In genomic region chr9:92971776-92972175, GRCh38 we compare ENCODE assay signal across 19 cellular contexts. TPM values are rescaled to one million over a fixed set of nuclear protein-coding genes. Genes with fewer than 3 reads are reported as not detected.
DNase-seq lines count a peak whose midpoint lies in the region; ATAC-seq and TF ChIP-seq lines count a peak whose summit lies in the region.
"Had no signal": no experiment of that assay in that cellular context is flagged by ENCODE, and none has a peak within 500 bp of the region (broad histone marks: within the 10 kb centered on the region; RNA-seq: fewer than 3 reads in every experiment).

No MANE protein-coding gene starts in this region.

- peaks cover 100% of the 10 kb centered on the region for H3K79me2 ChIP-seq in Loucy (ENCODE audit: insufficient read depth, low read length)

- no peaks in the 10 kb centered on the region for H3K27me3 Mint-ChIP-seq in activated CD8-positive, alpha-beta memory T cell treated with anti-CD3 and anti-CD28 coated beads, Interleukin-2, amount 10 ng/mL, durations not matched to agents 7 days and 5 days
- no peaks in the 10 kb centered on the region for H3K27me3 Mint-ChIP-seq in activated naive CD8-positive, alpha-beta T cell treated with anti-CD3 and anti-CD28 coated beads, Interleukin-2, amount 10 ng/mL, durations not matched to agents 7 days and 5 days

- DNase-seq in activated CD8-positive, alpha-beta memory T cell treated with anti-CD3 and anti-CD28 coated beads, Interleukin-2, amount 10 ng/mL, durations not matched to agents 7 days and 5 days, result no peak
- DNase-seq in activated CD8-positive, alpha-beta memory T cell treated with anti-CD3 and anti-CD28 coated beads, Interleukin-2, amount 50 U/mL, for 4 hours, result no peak
- no peak for DNase-seq in activated naive CD8-positive, alpha-beta T cell treated with anti-CD3 and anti-CD28 coated beads, Interleukin-2, amount 10 ng/mL, durations not matched to agents 7 days and 5 days
- DNase-seq in ureter (ENCODE audit: low spot score) (no peak), AML-193 (lab: John Stamatoyannopoulos, UW) (no peak), D341Med (ENCODE audit: low spot score) (no peak)
- DNase-seq: dermis blood vessel endothelial cell; foreskin keratinocyte; NCI-H1930; NCI-H446; NK-92 treated with Interleukin-12 subunit alpha and Interleukin-12 subunit beta, amount 100 ng/mL, for 24 hours; nucleus accumbens; retina; SK-N-SH; thyroid gland had no signal

- TF ChIP-seq CTCF in Loucy (conservative IDR thresholded peaks at IDR 0.05; ENCODE audit: low read length) (no peak), neutrophil (IDR thresholded peaks at IDR 0.05) (no peak)

- H3K36me3 Mint-ChIP-seq in activated CD8-positive, alpha-beta memory T cell treated with anti-CD3 and anti-CD28 coated beads, Interleukin-2, amount 10 ng/mL, durations not matched to agents 7 days and 5 days, result peaks cover 35% of the 10 kb centered on the region
- peaks cover 41% of the 10 kb centered on the region for H3K36me3 Mint-ChIP-seq in activated naive CD8-positive, alpha-beta T cell treated with anti-CD3 and anti-CD28 coated beads, Interleukin-2, amount 10 ng/mL, durations not matched to agents 7 days and 5 days

- H4K20me1 ChIP-seq in Loucy (ENCODE audit: insufficient read depth, low read length, poor library complexity, severe bottlenecking), result peaks cover 64% of the 10 kb centered on the region

- peaks cover 77% of the 10 kb centered on the region for H3K4me1 Mint-ChIP-seq in activated CD8-positive, alpha-beta memory T cell treated with anti-CD3 and anti-CD28 coated beads, Interleukin-2, amount 10 ng/mL, durations not matched to agents 7 days and 5 days
- H3K4me1 Mint-ChIP-seq in activated naive CD8-positive, alpha-beta T cell treated with anti-CD3 and anti-CD28 coated beads, Interleukin-2, amount 10 ng/mL, durations not matched to agents 7 days and 5 days, result peaks cover 75% of the 10 kb centered on the region

- POLR2A ChIA-PET in activated naive CD8-positive, alpha-beta T cell treated with anti-CD3 and anti-CD28 coated beads, Interleukin-2, amount 10 ng/mL, durations not matched to agents 7 days and 5 days (lab: Charles Lee), result interaction anchor here (0.5 to 1.3 kb wide), 3 partner anchors 8 to 10 kb away, joined by 4 to 9 read pairs (median 7); no protein-coding TSS in a partner anchor

- H3K4me3 ChIP-seq in Loucy (ENCODE audit: low read length, poor library complexity, severe bottlenecking) (no peak overlapping the region), neutrophil (ENCODE audit: low read depth in 1 of 2, low read length in 1 of 2) (peak overlapping the region in 1 of 2 experiments; percentile 38)
- H3K4me3 ChIP-seq: breast epithelium, thyroid gland had no signal

- H3K9ac ChIP-seq in Loucy (ENCODE audit: low read depth, low read length, poor library complexity, severe bottlenecking), result no peak overlapping the region
- H3K9ac ChIP-seq: SK-N-SH had no signal

- no peaks in the 10 kb centered on the region for H3F3A ChIP-seq in Loucy (ENCODE audit: low read depth)

- H3K36me3 ChIP-seq in Loucy (ENCODE audit: insufficient read depth, low read length) (peaks cover 22% of the 10 kb centered on the region; the same call in 1 of the 2 replicates), neutrophil (peaks cover 61% of the 10 kb centered on the region)
- H3K36me3 ChIP-seq: breast epithelium, thyroid gland had no signal

- H3K9me3 Mint-ChIP-seq in activated CD8-positive, alpha-beta memory T cell treated with anti-CD3 and anti-CD28 coated beads, Interleukin-2, amount 10 ng/mL, durations not matched to agents 7 days and 5 days (ENCODE audit: low read depth), result no peaks in the 10 kb centered on the region
- H3K9me3 Mint-ChIP-seq in activated naive CD8-positive, alpha-beta T cell treated with anti-CD3 and anti-CD28 coated beads, Interleukin-2, amount 10 ng/mL, durations not matched to agents 7 days and 5 days, result no peaks in the 10 kb centered on the region

- H3K27ac ChIP-seq in neutrophil, result peak overlapping the region; percentile 81
- H3K27ac ChIP-seq: epithelial cell of prostate, foreskin keratinocyte had no signal

- H3K9me2 ChIP-seq in Loucy (replicated peaks; ENCODE audit: low read depth, low read length), result no peaks in the 10 kb centered on the region
- H3K9me2 ChIP-seq: SK-N-SH had no signal

- H3K4me2 ChIP-seq in Loucy (ENCODE audit: low read depth, low read length, poor library complexity, severe bottlenecking), result peak overlapping the region; percentile 25
- H3K4me2 ChIP-seq: SK-N-SH had no signal

- no peak overlapping the region for H3K4me3 Mint-ChIP-seq in activated CD8-positive, alpha-beta memory T cell treated with anti-CD3 and anti-CD28 coated beads, Interleukin-2, amount 10 ng/mL, durations not matched to agents 7 days and 5 days
- H3K4me3 Mint-ChIP-seq in activated naive CD8-positive, alpha-beta T cell treated with anti-CD3 and anti-CD28 coated beads, Interleukin-2, amount 10 ng/mL, durations not matched to agents 7 days and 5 days, result peak overlapping the region; percentile 79

- H3K9me3 ChIP-seq in Loucy (ENCODE audit: insufficient read depth, low read depth, low read length) (no peaks in the 10 kb centered on the region), neutrophil (no peaks in the 10 kb centered on the region)
- H3K9me3 ChIP-seq: breast epithelium, SK-N-SH, thyroid gland had no signal

- no peak for ATAC-seq in activated CD8-positive, alpha-beta memory T cell treated with anti-CD3 and anti-CD28 coated beads, Interleukin-2, amount 10 ng/mL, durations not matched to agents 7 days and 5 days
- ATAC-seq in activated naive CD8-positive, alpha-beta T cell treated with anti-CD3 and anti-CD28 coated beads, Interleukin-2, amount 10 ng/mL, durations not matched to agents 7 days and 5 days (ENCODE audit: low read depth), result no peak
- ATAC-seq: foreskin keratinocyte had no signal

- peaks cover 52% of the 10 kb centered on the region for H3K4me1 ChIP-seq in Loucy (ENCODE audit: insufficient read depth, low read length, poor library complexity, severe bottlenecking)
- peaks cover 84 to 92% of the 10 kb centered on the region in 2 experiments for H3K4me1 ChIP-seq in neutrophil (ENCODE audit: control insufficient read depth in 1 of 2, insufficient read depth in 1 of 2, low read depth in 1 of 2, low read length in 1 of 2)
- H3K4me1 ChIP-seq: breast epithelium, foreskin keratinocyte had no signal

- CTCF ChIA-PET in activated CD8-positive, alpha-beta memory T cell treated with anti-CD3 and anti-CD28 coated beads, Interleukin-2, amount 10 ng/mL, durations not matched to agents 7 days and 5 days (lab: Charles Lee), result interaction anchor here (0.6 to 2.1 kb wide), 5 partner anchors 10 to 120 kb away, joined by 3 to 10 read pairs (median 3); no protein-coding TSS in a partner anchor

- no peak overlapping the region for H2AFZ ChIP-seq in Loucy (ENCODE audit: low read length)

- H3K27me3 ChIP-seq in Loucy (ENCODE audit: insufficient read depth, low read length, poor library complexity, severe bottlenecking) (no peaks in the 10 kb centered on the region), neutrophil (no peaks in the 10 kb centered on the region)
- H3K27me3 ChIP-seq: breast epithelium, foreskin keratinocyte, thyroid gland had no signal

- H3K27ac Mint-ChIP-seq in activated CD8-positive, alpha-beta memory T cell treated with anti-CD3 and anti-CD28 coated beads, Interleukin-2, amount 10 ng/mL, durations not matched to agents 7 days and 5 days, result peak overlapping the region; percentile 78
- peak overlapping the region; percentile 89 for H3K27ac Mint-ChIP-seq in activated naive CD8-positive, alpha-beta T cell treated with anti-CD3 and anti-CD28 coated beads, Interleukin-2, amount 10 ng/mL, durations not matched to agents 7 days and 5 days

RNA-seq across cellular contexts. Expression of gene FGD3, which starts 24.5 kb away (rescaled TPM):
- total RNA-seq in activated CD8-positive, alpha-beta memory T cell treated with anti-CD3 and anti-CD28 coated beads, Interleukin-2, amount 10 ng/mL, durations not matched to agents 7 days and 5 days, result 10 to 100 TPM; 72.1 to 91.2 TPM
- 100 to 1,000 TPM; 160 to 161 TPM for total RNA-seq in activated naive CD8-positive, alpha-beta T cell treated with anti-CD3 and anti-CD28 coated beads, Interleukin-2, amount 10 ng/mL, durations not matched to agents 7 days and 5 days
- total RNA-seq in ureter, result 55.4 TPM
